In the genomic region with DNA sequence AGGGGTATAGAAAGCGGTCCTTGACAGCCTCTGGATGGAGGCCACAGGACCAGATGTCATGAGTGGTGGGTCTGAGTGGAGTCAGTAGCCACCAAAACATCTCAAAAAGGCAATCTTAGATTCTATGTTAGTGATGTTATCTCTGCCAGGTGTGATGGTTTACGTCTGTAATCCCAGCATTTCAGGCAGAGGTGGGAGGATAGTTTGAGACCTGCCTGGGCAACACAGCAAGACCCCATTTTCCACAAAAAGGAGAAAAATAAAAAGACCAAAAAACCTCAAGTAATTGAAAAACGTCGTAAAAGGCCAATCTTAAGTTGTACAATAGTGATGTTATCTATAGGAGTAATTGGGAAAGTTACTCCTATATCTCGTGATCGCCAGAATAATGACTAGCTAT, we compare ENCODE assay signal across 2 cellular contexts.
TF ChIP-seq lines count a peak whose summit lies in the region.

No MANE protein-coding gene starts in this region.

TF ChIP-seq in WTC11, 78 proteins besides CTCF, POLR2A, EP300 and RAD21:
- TF ChIP-seq CREM (CRISPR knock-in tag; IDR thresholded peaks at IDR 0.05) (no peak), ZNF121 (CRISPR knock-in tag; IDR thresholded peaks at IDR 0.05) (peak; percentile 41; the same call in 1 of the 2 replicates)

TF ChIP-seq in K562, 482 proteins besides CTCF, POLR2A, EP300 and RAD21:
- TF ChIP-seq NCOA4 (IDR thresholded peaks at IDR 0.05; ENCODE audit: partially characterized antibody) (no peak), ZNF121 (CRISPR knock-in tag; conservative IDR thresholded peaks at IDR 0.05) (peak; percentile 74; the same call in 1 of the 2 replicates), RBM25 (IDR thresholded peaks at IDR 0.05; ENCODE audit: low read depth, low read length, severe bottlenecking) (peak; percentile 10)
